21 cellular contexts compared by ENCODE assay signal in the genomic region with DNA sequence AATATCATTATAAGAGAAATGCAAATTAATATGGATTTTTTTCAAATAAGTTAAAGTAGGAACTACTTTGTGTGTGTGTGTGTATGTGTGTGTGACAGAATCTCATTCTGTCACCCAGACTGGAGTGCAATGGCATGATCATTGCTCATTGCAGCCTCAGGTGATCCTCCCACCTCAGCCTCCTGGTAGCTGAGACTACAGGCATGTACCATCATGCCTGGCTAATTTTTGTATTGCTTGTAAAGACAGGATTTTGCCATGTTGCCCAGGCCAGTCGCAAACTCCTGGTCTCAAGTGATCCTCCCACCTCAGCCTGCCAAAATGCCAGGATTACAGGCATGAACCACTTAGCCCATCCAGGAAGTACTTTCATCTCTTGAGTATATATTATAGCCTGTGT. TPM values are rescaled to one million over a fixed set of nuclear protein-coding genes. Genes with fewer than 3 reads are reported as not detected.
"Had no signal": no experiment of that assay in that cellular context is flagged by ENCODE, and none has a peak within 500 bp of the region (broad histone marks: within the 10 kb centered on the region; RNA-seq: fewer than 3 reads in every experiment).

No MANE protein-coding gene starts in this region.

- H3K27me3 ChIP-seq: MG63 had no signal

- H3K27ac ChIP-seq: RWPE1 had no signal

- ATAC-seq: Panc1, PC-3 had no signal

- H3K36me3 ChIP-seq: MG63 had no signal

- H3K4me3 ChIP-seq: MG63 had no signal

- H3K4me2 ChIP-seq: SK-N-SH had no signal

- H3K9ac ChIP-seq: SK-N-SH had no signal

- H3K9me3 ChIP-seq: MG63, SK-N-SH had no signal

- DNase-seq: KBM-7; MG63; NCI-H1092; NCI-H1105 treated with DMSO at 0.1 percent for 48 hours; NCI-H1417 treated with DMSO at 0.1 percent for 48 hours; NCI-H146; NCI-H1694 treated with DMSO at 0.1 percent for 48 hours; NCI-H1930; NCI-H2081; NCI-H2107; NCI-H2227 treated with DMSO at 0.1 percent for 48 hours; NCI-H524; NCI-H526 treated with DMSO at 0.1 percent for 48 hours; NCI-H748 treated with DMSO at 0.1 percent for 48 hours; NK-92 treated with Interleukin-12 subunit alpha and Interleukin-12 subunit beta, amount 100 ng/mL, for 24 hours; PC-3; SHP77; SK-N-SH; SW 1271 had no signal

RNA-seq across cellular contexts. Expression of gene ERVV-2, which starts 3.2 kb away (rescaled TPM):
- polyA plus RNA-seq: SK-N-SH had no signal

RNA-seq across cellular contexts. Expression of gene ERVV-1, which starts 27.6 kb away (rescaled TPM):
- polyA plus RNA-seq: SK-N-SH had no signal
